In genomic region chr7:13265271-13265670, GRCh38 we compare ENCODE assay signal across 25 cellular contexts.
"Had no signal": no experiment of that assay in that cellular context is flagged by ENCODE, and none has a peak within 500 bp of the region (broad histone marks: within the 10 kb centered on the region; RNA-seq: fewer than 3 reads in every experiment).

No MANE protein-coding gene starts in this region.

- H3K27ac ChIP-seq: coronary artery, dorsolateral prefrontal cortex, epithelial cell of prostate, esophagus squamous epithelium, gastrocnemius medialis, heart right ventricle, left lung, lower lobe of right lung had no signal

- H3K27me3 ChIP-seq: esophagus squamous epithelium, gastrocnemius medialis, heart right ventricle, left lung had no signal

- ATAC-seq: esophagus mucosa, gastrocnemius medialis, heart right ventricle, left cardiac atrium, left lung, left ventricle myocardium superior, lower lobe of right lung, mucosa of descending colon had no signal

- H3K9me3 ChIP-seq: esophagus squamous epithelium, gastrocnemius medialis, left lung, lower lobe of right lung, mucosa of descending colon had no signal

- H3K4me3 ChIP-seq: coronary artery, dorsolateral prefrontal cortex, esophagus squamous epithelium, gastrocnemius medialis, heart right ventricle, left lung, lower lobe of right lung, mucosa of descending colon had no signal

- FAIRE-seq: colon, islet of Langerhans, keratinocyte had no signal

- H3K4me1 ChIP-seq: esophagus squamous epithelium, gastrocnemius medialis, heart right ventricle, left lung, lower lobe of right lung had no signal

- H3K36me3 ChIP-seq: esophagus squamous epithelium, gastrocnemius medialis, heart right ventricle, left lung, lower lobe of right lung had no signal

- DNase-seq: dermis blood vessel endothelial cell; dorsolateral prefrontal cortex; effector CD4-positive, alpha-beta T cell; effector memory CD4-positive, alpha-beta T cell; erythroblast; esophagus squamous epithelium; foreskin fibroblast; foreskin melanocyte; gastrocnemius medialis; glutamatergic neuron; head of caudate nucleus; heart right ventricle; hippocampal formation; left cardiac atrium; left lung; left ventricle myocardium superior; lower lobe of right lung; mesenchymal stem cell; mucosa of descending colon had no signal
